ENCODE assay signal across 16 cellular contexts in the genomic region with DNA sequence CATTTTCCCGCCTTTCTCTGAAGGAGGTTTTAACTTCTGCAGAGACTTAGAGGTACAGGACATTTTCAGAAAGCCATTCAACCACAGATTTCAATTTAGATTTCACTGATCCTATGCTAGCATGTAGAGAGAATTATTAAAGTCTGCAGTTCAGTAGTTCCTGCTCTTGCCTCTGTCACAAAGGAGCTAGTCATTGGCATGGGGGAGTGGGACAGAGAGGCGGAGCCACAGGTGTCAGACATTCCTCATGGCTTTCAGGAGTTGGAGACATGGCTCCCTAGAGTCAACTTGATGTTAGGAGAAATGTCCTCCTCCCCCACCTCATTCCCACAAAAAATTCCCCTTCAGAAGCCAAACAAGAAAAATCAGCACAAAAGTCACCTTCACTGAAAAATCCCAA.
DNase-seq lines count a peak whose midpoint lies in the region; ATAC-seq and TF ChIP-seq lines count a peak whose summit lies in the region.
"Had no signal": no experiment of that assay in that cellular context is flagged by ENCODE, and none has a peak within 500 bp of the region (broad histone marks: within the 10 kb centered on the region; RNA-seq: fewer than 3 reads in every experiment).

No MANE protein-coding gene starts in this region.

- H4K20me1 ChIP-seq in OCI-LY3 (ENCODE audit: insufficient read depth, low read length), result no peaks in the 10 kb centered on the region

- peak; percentile 42 to 55 for ATAC-seq in stimulated activated naive B cell treated with anti-CD40 and anti-IgM and Interleukin-4, amounts not matched to agents 10 μg/mL and 1 μg/mL and 100 μg/mL, for 72 hours (replicated peaks)
- no peak for ATAC-seq in HG02938 (IDR thresholded peaks at IDR 0.05; ENCODE audit: unreplicated experiment)

- H3K4me2 ChIP-seq in OCI-LY3 (ENCODE audit: low read length), result 0 out of 2 replicates have a peak overlapping the region, but pooled peaks have one; percentile 27

- no peaks in the 10 kb centered on the region for H3K9me3 ChIP-seq in OCI-LY3 (ENCODE audit: insufficient read depth, low read length)
- H3K9me3 ChIP-seq in esophagus muscularis mucosa, result no peaks in the 10 kb centered on the region
- H3K9me3 ChIP-seq in thyroid gland, result no peaks in the 10 kb centered on the region
- H3K9me3 ChIP-seq: BE2C had no signal

- H3K4me3 ChIP-seq in OCI-LY3 (ENCODE audit: low read length) (no peak overlapping the region), esophagus muscularis mucosa (no peak overlapping the region), thyroid gland (replicated peaks in 1 of 3) (no peak overlapping the region)
- H3K4me3 ChIP-seq: GM23248 had no signal

- intact Hi-C loops in esophagus muscularis mucosa (cut with DNase I) (no loop called here), thyroid gland (cut with DNase I) (no loop called here)

- 38% methylated on average over 2 of the region's 2 CpGs for WGBS in esophagus muscularis mucosa
- 85 to 92% methylated on average over 2 of the region's 2 CpGs for WGBS in thyroid gland, 2 donors

- peak overlapping the region; percentile 60 for H3K27ac Mint-ChIP-seq in stimulated activated naive B cell treated with anti-CD40 and anti-IgM and Interleukin-4, amounts not matched to agents 10 μg/mL and 1 μg/mL and 100 μg/mL, for 72 hours
- H3K27ac Mint-ChIP-seq: CD4-positive, CD25-positive, alpha-beta regulatory T cell; IgD-negative memory B cell had no signal

- H3K27ac ChIP-seq in OCI-LY3 (ENCODE audit: low read length) (no peak overlapping the region), esophagus muscularis mucosa (replicated peaks in 1 of 4) (no peak overlapping the region), thyroid gland (no peak overlapping the region)
- H3K27ac ChIP-seq: GM23248 had no signal

- H3K36me3 ChIP-seq in OCI-LY3 (replicated peaks; ENCODE audit: low read depth, low read length) (no peaks in the 10 kb centered on the region), esophagus muscularis mucosa (no peaks in the 10 kb centered on the region), thyroid gland (no peaks in the 10 kb centered on the region)
- H3K36me3 ChIP-seq: BE2C had no signal

- peak overlapping the region in 1 of 2 donors; percentile 48 for H3K4me3 Mint-ChIP-seq in stimulated activated naive B cell treated with anti-CD40 and anti-IgM and Interleukin-4, amounts not matched to agents 10 μg/mL and 1 μg/mL and 100 μg/mL, for 72 hours
- H3K4me3 Mint-ChIP-seq: CD4-positive, CD25-positive, alpha-beta regulatory T cell; CD8-positive, alpha-beta memory T cell; IgD-negative memory B cell had no signal

- peak; percentile 27 for DNase-seq in SW480 (ENCODE audit: low spot score)
- DNase-seq in esophagus muscularis mucosa (ENCODE audit: extremely low spot score), result peak; percentile 14
- DNase-seq in stimulated activated naive B cell treated with anti-CD40 and anti-IgM and Interleukin-4, amounts not matched to agents 10 μg/mL and 1 μg/mL and 100 μg/mL, for 72 hours, result no peak
- DNase-seq in thyroid gland, result no peak
- DNase-seq: ACHN; BE2C; C1 segment of cervical spinal cord; CD4-positive, CD25-positive, alpha-beta regulatory T cell; CD8-positive, alpha-beta memory T cell; COR-L47; DMS 273 treated with DMSO at 0.1 percent for 48 hours; GM23248; HCEC 1CT had no signal

- H3K4me1 ChIP-seq in OCI-LY3 (ENCODE audit: low read length), result peaks cover 14% of the 10 kb centered on the region
- H3K4me1 ChIP-seq in esophagus muscularis mucosa, result no peaks in the 10 kb centered on the region
- peaks cover 0 to 8% of the 10 kb centered on the region in 2 donors for H3K4me1 ChIP-seq in thyroid gland
- H3K4me1 ChIP-seq: BE2C had no signal

- peaks cover 21 to 34% of the 10 kb centered on the region in 2 donors for H3K4me1 Mint-ChIP-seq in stimulated activated naive B cell treated with anti-CD40 and anti-IgM and Interleukin-4, amounts not matched to agents 10 μg/mL and 1 μg/mL and 100 μg/mL, for 72 hours
- H3K4me1 Mint-ChIP-seq: CD4-positive, CD25-positive, alpha-beta regulatory T cell; CD8-positive, alpha-beta memory T cell had no signal

- no peaks in the 10 kb centered on the region for H3K9me3 Mint-ChIP-seq in stimulated activated naive B cell treated with anti-CD40 and anti-IgM and Interleukin-4, amounts not matched to agents 10 μg/mL and 1 μg/mL and 100 μg/mL, for 72 hours
- H3K9me3 Mint-ChIP-seq: CD4-positive, CD25-positive, alpha-beta regulatory T cell; CD8-positive, alpha-beta memory T cell; IgD-negative memory B cell had no signal

- H3K27me3 ChIP-seq in OCI-LY3 (ENCODE audit: low read depth, low read length) (peaks cover 5% of the 10 kb centered on the region), esophagus muscularis mucosa (no peaks in the 10 kb centered on the region), thyroid gland (no peaks in the 10 kb centered on the region)
- H3K27me3 ChIP-seq: BE2C had no signal

- TF ChIP-seq CTCF in OCI-LY3 (IDR thresholded peaks at IDR 0.05; ENCODE audit: low read depth, low read length) (no peak), esophagus muscularis mucosa (IDR thresholded peaks at IDR 0.05) (no peak), thyroid gland (IDR thresholded peaks at IDR 0.05) (no peak)

- TF ChIP-seq POLR2A in esophagus muscularis mucosa (IDR thresholded peaks at IDR 0.05; ENCODE audit: low read depth), result no peak
- TF ChIP-seq POLR2A in thyroid gland (IDR thresholded peaks at IDR 0.05), result no peak

- H3K9ac ChIP-seq in OCI-LY3 (ENCODE audit: low read length), result no peak overlapping the region
- H3K9ac ChIP-seq: GM23248 had no signal

- no peak for TF ChIP-seq EP300 in esophagus muscularis mucosa (IDR thresholded peaks at IDR 0.05)

- no peaks in the 10 kb centered on the region for H3K36me3 Mint-ChIP-seq in stimulated activated naive B cell treated with anti-CD40 and anti-IgM and Interleukin-4, amounts not matched to agents 10 μg/mL and 1 μg/mL and 100 μg/mL, for 72 hours
- H3K36me3 Mint-ChIP-seq: CD4-positive, CD25-positive, alpha-beta regulatory T cell; CD8-positive, alpha-beta memory T cell; IgD-negative memory B cell had no signal

- H3K27me3 Mint-ChIP-seq in stimulated activated naive B cell treated with anti-CD40 and anti-IgM and Interleukin-4, amounts not matched to agents 10 μg/mL and 1 μg/mL and 100 μg/mL, for 72 hours, result peaks cover 6 to 16% of the 10 kb centered on the region in 2 donors
- H3K27me3 Mint-ChIP-seq: IgD-negative memory B cell had no signal

- no peak overlapping the region for H2AFZ ChIP-seq in OCI-LY3 (ENCODE audit: low read depth, low read length)
- H2AFZ ChIP-seq: GM23248 had no signal

- H3K79me2 ChIP-seq in OCI-LY3 (ENCODE audit: low read length), result no peaks in the 10 kb centered on the region

Comparison
In these comparisons a context has a peak if more than half of its experiments do, and no peak if none do; other contexts are left out.
1. DNase-seq: peak in SW480 (single experiment) and esophagus muscularis mucosa (single experiment); none in stimulated activated naive B cell treated with anti-CD40 and anti-IgM and Interleukin-4, amounts not matched to agents 10 μg/mL and 1 μg/mL and 100 μg/mL, for 72 hours (single experiment) and thyroid gland (0 of 2).